17 cellular contexts compared by ENCODE assay signal in the genomic region with DNA sequence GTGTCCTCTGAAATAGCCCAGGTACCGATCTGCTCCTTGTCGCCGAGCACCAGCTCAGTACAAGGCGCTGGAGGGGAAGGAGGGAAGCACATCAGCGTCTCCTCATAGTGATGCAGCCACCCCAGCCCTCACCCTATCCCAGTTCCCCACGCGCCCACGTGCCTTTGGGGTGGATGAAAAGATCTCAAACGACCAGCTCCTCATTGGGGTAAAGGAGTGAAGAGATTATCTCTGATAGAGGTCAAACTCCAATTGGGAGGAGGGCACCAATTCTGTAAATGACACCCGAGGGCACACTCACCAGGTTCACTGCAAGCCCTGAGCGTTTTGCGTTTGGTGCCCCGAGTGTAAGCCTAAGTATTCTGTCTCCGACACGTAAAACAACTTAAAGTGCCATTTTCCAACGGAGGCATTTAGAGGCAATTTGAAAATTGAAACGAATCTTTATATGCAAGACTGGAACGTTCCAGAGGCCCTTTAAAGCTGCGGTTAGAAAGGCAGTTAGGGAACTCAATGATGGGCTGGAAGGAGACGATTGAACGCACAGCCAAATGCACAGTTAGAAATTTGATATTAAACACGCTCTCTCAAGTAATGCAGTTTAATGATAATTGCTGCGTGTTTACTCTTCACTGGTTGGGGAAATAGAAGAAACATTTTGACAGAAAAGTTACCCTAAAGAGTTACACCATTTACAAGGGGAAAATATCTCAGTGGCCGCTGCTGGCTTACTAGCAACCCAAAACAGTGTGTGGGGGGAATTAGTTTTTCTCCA. TPM values are rescaled to one million over a fixed set of nuclear protein-coding genes. Genes with fewer than 3 reads are reported as not detected.
DNase-seq lines count a peak whose midpoint lies in the region; ATAC-seq, FAIRE-seq and TF ChIP-seq lines count a peak whose summit lies in the region.
"Had no signal": no experiment of that assay in that cellular context is flagged by ENCODE, and none has a peak within 500 bp of the region (broad histone marks: within the 10 kb centered on the region; RNA-seq: fewer than 3 reads in every experiment).

No MANE protein-coding gene starts in this region.

- DNase-seq in NCI-H1105 treated with DMSO at 0.1 percent for 48 hours (lab: John Stamatoyannopoulos, UW) (peak; percentile 16), NCI-H1105 (lab: John Stamatoyannopoulos, UW) (no peak), endothelial cell (ENCODE audit: low spot score) (no peak), ovary (no peak), islet precursor cell (no peak), pancreas (no peak)
- DNase-seq in activated CD4-positive, CD25-positive, alpha-beta regulatory T cell treated with anti-CD3 and anti-CD28 coated beads, Interleukin-2, amount 50 U/mL, for 72 hours: no peak
- DNase-seq: activated naive CD4-positive, alpha-beta T cell treated with anti-CD3 and anti-CD28 coated beads, Interleukin-2, amount 50 U/mL, for 16 hours; effector memory CD8-positive, alpha-beta T cell; gastrocnemius medialis; NCI-H226; OCI-M1 had no signal

- peaks cover 23% of the 10 kb centered on the region for H3K27me3 Mint-ChIP-seq in endothelial cell (ENCODE audit: unreplicated experiment)

- CTCF ChIA-PET in HEK293 (lab: Yijun Ruan, JAX): interaction anchor here (0.9 kb wide), 1 partner anchor 19 kb away, joined by 3 read pairs; no protein-coding TSS in a partner anchor

- H3K4me1 ChIP-seq in HEK293 (ENCODE audit: control insufficient read depth, insufficient read depth, low read length): no peaks in the 10 kb centered on the region
- H3K4me1 ChIP-seq in ovary (ENCODE audit: insufficient read depth): peaks cover 6% of the 10 kb centered on the region
- peaks cover 6 to 16% (median 16%) of the 10 kb centered on the region in 3 donors for H3K4me1 ChIP-seq in pancreas

- peak overlapping the region; percentile 66 for H3K4me3 Mint-ChIP-seq in endothelial cell (ENCODE audit: unreplicated experiment)
- H3K4me3 Mint-ChIP-seq: effector memory CD8-positive, alpha-beta T cell had no signal

- 62 to 90% (median 79%) methylated on average over 24 of the region's 24 CpGs for WGBS in ovary, 3 donors
- WGBS in pancreas, 2 donors: 7 to 9% methylated on average over 24 of the region's 24 CpGs

- peaks cover 37% of the 10 kb centered on the region for H3K4me1 Mint-ChIP-seq in endothelial cell (ENCODE audit: unreplicated experiment)

- POLR2A ChIA-PET in HEK293 (lab: Yijun Ruan, JAX): no interaction called here

- H3K27me3 ChIP-seq in ovary (no peaks in the 10 kb centered on the region), pancreas (peaks cover 7 to 69% (median 23%) of the 10 kb centered on the region in 4 donors)

- H3K36me3 ChIP-seq in HEK293 (ENCODE audit: control insufficient read depth in 2 of 2, insufficient read depth in 1 of 2, low read length in 2 of 2): no peaks in the 10 kb centered on the region
- H3K36me3 ChIP-seq in ovary: no peaks in the 10 kb centered on the region
- no peaks in the 10 kb centered on the region for H3K36me3 ChIP-seq in pancreas
- H3K36me3 ChIP-seq: cardiac muscle cell, gastrocnemius medialis had no signal

- H3K9me3 ChIP-seq in HEK293 (ENCODE audit: control insufficient read depth, insufficient read depth, low read depth, low read length) (no peaks in the 10 kb centered on the region), ovary (no peaks in the 10 kb centered on the region), pancreas (no peaks in the 10 kb centered on the region)
- H3K9me3 ChIP-seq: gastrocnemius medialis had no signal

- no peak for TF ChIP-seq EP300 in ovary (IDR thresholded peaks at IDR 0.05)

- intact Hi-C loops in ovary (cut with DNase I) (loop anchor here in 2 of 4 donors (2.0 to 10.0 kb wide), 6 partner anchors 89 to 811 kb away; a partner anchor contains a TSS), pancreas (cut with DNase I) (no loop called here)

- no peak overlapping the region for H3K27ac ChIP-seq in HEK293 (ENCODE audit: extremely low read depth, low read depth, low read length)
- H3K27ac ChIP-seq in ovary: no peak overlapping the region
- H3K27ac ChIP-seq in pancreas: no peak overlapping the region
- H3K27ac ChIP-seq: cardiac muscle cell had no signal

- TF ChIP-seq CTCF in HEK293 (tag by site-specific recombination; IDR thresholded peaks at IDR 0.05): no peak
- no peak for TF ChIP-seq CTCF in endothelial cell (IDR thresholded peaks at IDR 0.05; ENCODE audit: unreplicated experiment)
- TF ChIP-seq CTCF in ovary (IDR thresholded peaks at IDR 0.05): no peak
- TF ChIP-seq CTCF in pancreas (IDR thresholded peaks at IDR 0.05): no peak

- TF ChIP-seq POLR2A in ovary (IDR thresholded peaks at IDR 0.05): no peak

- H3K36me3 Mint-ChIP-seq in endothelial cell (ENCODE audit: low read depth, unreplicated experiment): peaks cover 2% of the 10 kb centered on the region

- ATAC-seq in pancreas: no peak
- ATAC-seq: effector memory CD8-positive, alpha-beta T cell had no signal

- H3K27ac Mint-ChIP-seq in endothelial cell (ENCODE audit: unreplicated experiment): no peak overlapping the region
- H3K27ac Mint-ChIP-seq: effector memory CD8-positive, alpha-beta T cell had no signal

- no peak overlapping the region for H3K4me3 ChIP-seq in HEK293 (ENCODE audit: low read depth, low read length)
- peak overlapping the region; percentile 38 for H3K4me3 ChIP-seq in ovary
- no peak overlapping the region for H3K4me3 ChIP-seq in pancreas
- H3K4me3 ChIP-seq: cardiac muscle cell had no signal

- no peak for FAIRE-seq in pancreas (lab: Jason Lieb, UNC)
- FAIRE-seq: G401.6 had no signal

- H3K9me3 Mint-ChIP-seq in endothelial cell (ENCODE audit: unreplicated experiment): no peaks in the 10 kb centered on the region
- H3K9me3 Mint-ChIP-seq: effector memory CD8-positive, alpha-beta T cell had no signal

TF ChIP-seq in HEK293, 187 proteins besides CTCF, POLR2A, EP300 and RAD21:
- no peak for TF ChIP-seq ZNF404 (tag by site-specific recombination; IDR thresholded peaks at IDR 0.05)
- no peak for TF ChIP-seq ZNF664 (tag by site-specific recombination; IDR thresholded peaks at IDR 0.05)
- TF ChIP-seq ZNF394 (tag by site-specific recombination; IDR thresholded peaks at IDR 0.05; ENCODE audit: borderline replicate concordance): no peak
- TF ChIP-seq, protein P1, sequence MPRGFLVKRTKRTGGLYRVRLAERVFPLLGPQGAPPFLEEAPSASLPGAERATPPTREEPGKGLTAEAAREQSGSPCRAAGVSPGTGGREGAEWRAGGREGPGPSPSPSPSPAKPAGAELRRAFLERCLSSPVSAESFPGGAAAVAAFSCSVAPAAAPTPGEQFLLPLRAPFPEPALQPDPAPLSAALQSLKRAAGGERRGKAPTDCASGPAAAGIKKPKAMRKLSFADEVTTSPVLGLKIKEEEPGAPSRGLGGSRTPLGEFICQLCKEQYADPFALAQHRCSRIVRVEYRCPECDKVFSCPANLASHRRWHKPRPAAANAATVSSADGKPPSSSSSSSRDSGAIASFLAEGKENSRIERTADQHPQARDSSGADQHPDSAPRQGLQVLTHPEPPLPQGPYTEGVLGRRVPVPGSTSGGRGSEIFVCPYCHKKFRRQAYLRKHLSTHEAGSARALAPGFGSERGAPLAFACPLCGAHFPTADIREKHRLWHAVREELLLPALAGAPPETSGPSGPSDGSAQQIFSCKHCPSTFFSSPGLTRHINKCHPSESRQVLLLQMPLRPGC (tag by site-specific recombination; IDR thresholded peaks at IDR 0.05): no peak
- TF ChIP-seq, protein P2, sequence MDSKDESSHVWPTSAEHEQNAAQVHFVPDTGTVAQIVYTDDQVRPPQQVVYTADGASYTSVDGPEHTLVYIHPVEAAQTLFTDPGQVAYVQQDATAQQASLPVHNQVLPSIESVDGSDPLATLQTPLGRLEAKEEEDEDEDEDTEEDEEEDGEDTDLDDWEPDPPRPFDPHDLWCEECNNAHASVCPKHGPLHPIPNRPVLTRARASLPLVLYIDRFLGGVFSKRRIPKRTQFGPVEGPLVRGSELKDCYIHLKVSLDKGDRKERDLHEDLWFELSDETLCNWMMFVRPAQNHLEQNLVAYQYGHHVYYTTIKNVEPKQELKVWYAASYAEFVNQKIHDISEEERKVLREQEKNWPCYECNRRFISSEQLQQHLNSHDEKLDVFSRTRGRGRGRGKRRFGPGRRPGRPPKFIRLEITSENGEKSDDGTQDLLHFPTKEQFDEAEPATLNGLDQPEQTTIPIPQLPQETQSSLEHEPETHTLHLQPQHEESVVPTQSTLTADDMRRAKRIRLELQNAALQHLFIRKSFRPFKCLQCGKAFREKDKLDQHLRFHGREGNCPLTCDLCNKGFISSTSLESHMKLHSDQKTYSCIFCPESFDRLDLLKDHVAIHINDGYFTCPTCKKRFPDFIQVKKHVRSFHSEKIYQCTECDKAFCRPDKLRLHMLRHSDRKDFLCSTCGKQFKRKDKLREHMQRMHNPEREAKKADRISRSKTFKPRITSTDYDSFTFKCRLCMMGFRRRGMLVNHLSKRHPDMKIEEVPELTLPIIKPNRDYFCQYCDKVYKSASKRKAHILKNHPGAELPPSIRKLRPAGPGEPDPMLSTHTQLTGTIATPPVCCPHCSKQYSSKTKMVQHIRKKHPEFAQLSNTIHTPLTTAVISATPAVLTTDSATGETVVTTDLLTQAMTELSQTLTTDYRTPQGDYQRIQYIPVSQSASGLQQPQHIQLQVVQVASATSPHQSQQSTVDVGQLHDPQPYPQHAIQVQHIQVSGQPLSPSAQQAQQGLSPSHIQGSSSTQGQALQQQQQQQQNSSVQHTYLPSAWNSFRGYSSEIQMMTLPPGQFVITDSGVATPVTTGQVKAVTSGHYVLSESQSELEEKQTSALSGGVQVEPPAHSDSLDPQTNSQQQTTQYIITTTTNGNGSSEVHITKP (tag by site-specific recombination; IDR thresholded peaks at IDR 0.05): no peak
- TF ChIP-seq, protein P3, sequence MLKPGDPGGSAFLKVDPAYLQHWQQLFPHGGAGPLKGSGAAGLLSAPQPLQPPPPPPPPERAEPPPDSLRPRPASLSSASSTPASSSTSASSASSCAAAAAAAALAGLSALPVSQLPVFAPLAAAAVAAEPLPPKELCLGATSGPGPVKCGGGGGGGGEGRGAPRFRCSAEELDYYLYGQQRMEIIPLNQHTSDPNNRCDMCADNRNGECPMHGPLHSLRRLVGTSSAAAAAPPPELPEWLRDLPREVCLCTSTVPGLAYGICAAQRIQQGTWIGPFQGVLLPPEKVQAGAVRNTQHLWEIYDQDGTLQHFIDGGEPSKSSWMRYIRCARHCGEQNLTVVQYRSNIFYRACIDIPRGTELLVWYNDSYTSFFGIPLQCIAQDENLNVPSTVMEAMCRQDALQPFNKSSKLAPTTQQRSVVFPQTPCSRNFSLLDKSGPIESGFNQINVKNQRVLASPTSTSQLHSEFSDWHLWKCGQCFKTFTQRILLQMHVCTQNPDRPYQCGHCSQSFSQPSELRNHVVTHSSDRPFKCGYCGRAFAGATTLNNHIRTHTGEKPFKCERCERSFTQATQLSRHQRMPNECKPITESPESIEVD (tag by site-specific recombination; IDR thresholded peaks at IDR 0.05): peak; percentile 65
- TF ChIP-seq ZFP37 (tag by site-specific recombination; IDR thresholded peaks at IDR 0.05): no peak
- no peak for TF ChIP-seq ZNF214 (tag by site-specific recombination; IDR thresholded peaks at IDR 0.05; ENCODE audit: borderline replicate concordance)

RNA-seq across cellular contexts. Expression of a gene that starts 8.9 kb away (rescaled TPM):
- not detected for total RNA-seq in endothelial cell (ENCODE audit: unreplicated experiment)
- 10 to 100 TPM in 5 of 7 donors, 1 to 10 TPM in 2; 7.3 to 25.5 (median 12.2) TPM for total RNA-seq in ovary
- 10 to 100 TPM; 14.4 to 62.1 TPM for polyA plus RNA-seq in ovary
- under 1 TPM in 2 of 6 donors, not detected in 4; 0.06 to 0.09 TPM for total RNA-seq in pancreas
- polyA plus RNA-seq in pancreas: under 1 TPM; 0.09 to 0.27 TPM
- total RNA-seq: cardiac muscle cell, pulmonary artery endothelial cell, SK-MEL-5 had no signal
- polyA plus RNA-seq: cardiac muscle cell had no signal
